Comparison of ENCODE assay signal across 8 cellular contexts in genomic region chr2:67215214-67215613, GRCh38.
DNase-seq lines count a peak whose midpoint lies in the region; ATAC-seq, FAIRE-seq and TF ChIP-seq lines count a peak whose summit lies in the region.

No MANE protein-coding gene starts in this region.

- no peak for ATAC-seq in GM21360 (IDR thresholded peaks at IDR 0.05; ENCODE audit: unreplicated experiment)

- no TSS peak for BruUV-seq in endothelial cell of umbilical vein (replicated peaks; lab: Mats Ljungman, UMichigan)

- intact Hi-C loops in endothelial cell of umbilical vein (cut with micrococcal nuclease): loop anchor here (1.0 to 10.0 kb wide), 7 partner anchors 262 to 1575 kb away; no protein-coding TSS in a partner anchor
- intact Hi-C loops in vagina (cut with DNase I): no loop called here

- peak; percentile 92 for FAIRE-seq in endothelial cell of umbilical vein (lab: Jason Lieb, UNC)

- H3K9me1 ChIP-seq in endothelial cell of umbilical vein (replicated peaks; ENCODE audit: control insufficient read depth, extremely low read depth, insufficient read depth, low read length): no peaks in the 10 kb centered on the region

- no peak overlapping the region for H2AFZ ChIP-seq in endothelial cell of umbilical vein (ENCODE audit: low read depth, low read length)

- no peak overlapping the region for H3K27ac ChIP-seq in endothelial cell of umbilical vein (ENCODE audit: insufficient read depth, low read depth, low read length)
- H3K27ac ChIP-seq in coronary artery: no peak overlapping the region
- H3K27ac ChIP-seq in vagina: no peak overlapping the region

- CTCF ChIA-PET in endothelial cell of umbilical vein (lab: Charles Lee): interaction anchor here (0.7 to 2.4 kb wide), 39 partner anchors 9 to 1574 kb away, joined by 3 to 30 read pairs (median 4); no protein-coding TSS in a partner anchor

- POLR2A ChIA-PET in endothelial cell of umbilical vein (lab: Charles Lee): no interaction called here

- H3K4me2 ChIP-seq in endothelial cell of umbilical vein (ENCODE audit: insufficient read depth, low read length): no peak overlapping the region

- no peaks in the 10 kb centered on the region for H4K20me1 ChIP-seq in endothelial cell of umbilical vein (replicated peaks; ENCODE audit: control insufficient read depth, extremely low read depth, insufficient read depth, low read length)

- H3K27me3 ChIP-seq in endothelial cell of umbilical vein (ENCODE audit: control insufficient read depth in 2 of 2, insufficient read depth in 2 of 2, low read length in 2 of 2) (no peaks in the 10 kb centered on the region), vagina (no peaks in the 10 kb centered on the region)

- DNase-seq in GM12865 (ENCODE audit: low read depth) (peak; percentile 6), NCI-H510A treated with DMSO at 0.1 percent for 48 hours (lab: John Stamatoyannopoulos, UW) (peak; percentile 74), endothelial cell of umbilical vein (ENCODE audit: low read depth, low spot score) (peak; percentile 77), non-pigmented ciliary epithelial cell (ENCODE audit: low read depth) (peak; percentile 41), coronary artery (ENCODE audit: low spot score) (no peak), vagina (ENCODE audit: extremely low spot score in 2 of 2) (no peak), ecto neural progenitor cell (ENCODE audit: low spot score) (no peak)

- H3K9me3 ChIP-seq in endothelial cell of umbilical vein (replicated peaks; ENCODE audit: control insufficient read depth, insufficient read depth, low read length) (no peaks in the 10 kb centered on the region), vagina (no peaks in the 10 kb centered on the region)

- dilution Hi-C loops in endothelial cell of umbilical vein (cut with MboI; ENCODE audit: extremely low pct_ligation_motif_present, low sequenced_read_pairs): no loop called here

- no peaks in the 10 kb centered on the region for H3K79me2 ChIP-seq in endothelial cell of umbilical vein (ENCODE audit: control insufficient read depth, insufficient read depth, low read length)

- H3K9ac ChIP-seq in endothelial cell of umbilical vein (replicated peaks; ENCODE audit: extremely low read depth, insufficient read depth, low read length): no peak overlapping the region

- H3K4me3 ChIP-seq in GM12865 (ENCODE audit: low read depth, low read length) (no peak overlapping the region), endothelial cell of umbilical vein (replicated peaks in 1 of 3; ENCODE audit: insufficient read depth in 1 of 3, low read depth in 1 of 3, low read length in 3 of 3) (no peak overlapping the region), coronary artery (no peak overlapping the region), vagina (no peak overlapping the region)

- H3K36me3 ChIP-seq in endothelial cell of umbilical vein (ENCODE audit: control insufficient read depth in 2 of 2, extremely low read depth in 1 of 2, insufficient read depth in 2 of 2, low read length in 2 of 2) (no peaks in the 10 kb centered on the region), vagina (no peaks in the 10 kb centered on the region)

- peak; percentile 27 for TF ChIP-seq CTCF in GM12865 (IDR thresholded peaks at IDR 0.05; ENCODE audit: insufficient read depth, low read depth, low read length, missing control alignments)
- peak; percentile 74 to 85 for TF ChIP-seq CTCF in endothelial cell of umbilical vein (IDR thresholded peaks at IDR 0.05; ENCODE audit: extremely low read depth in 1 of 2, insufficient read depth in 1 of 2, low read depth in 1 of 2, low read length in 2 of 2)
- no peak for TF ChIP-seq CTCF in coronary artery (IDR thresholded peaks at IDR 0.05)
- TF ChIP-seq CTCF in vagina (IDR thresholded peaks at IDR 0.05): peak in 1 of 3 experiments; percentile 17

- H3K4me1 ChIP-seq in endothelial cell of umbilical vein (ENCODE audit: control insufficient read depth, extremely low read depth, insufficient read depth, low read length) (no peaks in the 10 kb centered on the region), vagina (no peaks in the 10 kb centered on the region)

- TF ChIP-seq POLR2A in endothelial cell of umbilical vein (IDR thresholded peaks at IDR 0.05; ENCODE audit: low read depth, low read length): no peak
- TF ChIP-seq POLR2A in vagina (IDR thresholded peaks at IDR 0.05): no peak

TF ChIP-seq in endothelial cell of umbilical vein, 7 proteins besides CTCF, POLR2A, EP300 and RAD21:
- TF ChIP-seq FOS (IDR thresholded peaks at IDR 0.05; ENCODE audit: borderline replicate concordance, insufficient read depth, low read length): no peak
- TF ChIP-seq, protein P1, sequence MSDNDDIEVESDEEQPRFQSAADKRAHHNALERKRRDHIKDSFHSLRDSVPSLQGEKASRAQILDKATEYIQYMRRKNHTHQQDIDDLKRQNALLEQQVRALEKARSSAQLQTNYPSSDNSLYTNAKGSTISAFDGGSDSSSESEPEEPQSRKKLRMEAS (IDR thresholded peaks at IDR 0.05; ENCODE audit: insufficient read depth, insufficient read length): no peak
- TF ChIP-seq MYC (IDR thresholded peaks at IDR 0.05; ENCODE audit: low read depth, low read length): no peak
- TF ChIP-seq POLR2AphosphoS5 (IDR thresholded peaks at IDR 0.05; ENCODE audit: insufficient read depth, low read depth, low read length): no peak
- no peak for TF ChIP-seq JUN (IDR thresholded peaks at IDR 0.05; ENCODE audit: borderline replicate concordance, insufficient read depth, insufficient read length, low read depth)
- no peak for TF ChIP-seq GATA2 (IDR thresholded peaks at IDR 0.05; ENCODE audit: insufficient read depth, insufficient read length, low read depth, low read length)
- no peak for TF ChIP-seq EZH2 (IDR thresholded peaks at IDR 0.05; ENCODE audit: borderline replicate concordance, low read depth, low read length, severe bottlenecking)

Comparison
In these comparisons a context has a peak if more than half of its experiments do, and no peak if none do; other contexts are left out.
1. DNase-seq: peak in GM12865 (single experiment), NCI-H510A treated with DMSO at 0.1 percent for 48 hours (single experiment), endothelial cell of umbilical vein (single experiment) and non-pigmented ciliary epithelial cell (single experiment); none in coronary artery (single experiment), vagina (0 of 2) and ecto neural progenitor cell (single experiment).